Comparison of ENCODE assay signal across 1 cellular context in the genomic region with DNA sequence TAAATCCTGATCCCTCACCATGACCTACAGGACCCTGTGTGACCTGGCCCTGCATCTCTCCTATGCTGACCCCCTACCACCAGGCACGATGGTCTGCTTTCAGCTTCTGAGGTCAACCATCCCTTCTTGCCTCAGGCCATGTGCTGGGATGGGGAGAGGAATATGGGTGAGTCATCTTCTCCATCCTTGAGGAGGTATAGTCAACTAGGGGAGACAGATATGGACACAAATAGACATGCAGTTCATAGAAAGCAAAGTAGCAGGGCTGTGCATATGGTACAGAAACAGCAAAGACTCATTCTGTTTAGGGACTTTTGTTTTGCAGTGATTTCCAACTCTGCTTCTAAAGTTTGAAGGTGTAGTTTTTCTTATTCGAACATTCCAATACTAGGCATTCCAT.
TF ChIP-seq lines count a peak whose summit lies in the region.

No MANE protein-coding gene starts in this region.

TF ChIP-seq in GM12878, 131 proteins besides CTCF, POLR2A, EP300 and RAD21 (continued from another document):
- TF ChIP-seq ATF2 (IDR thresholded peaks at IDR 0.05; ENCODE audit: low read length) (no peak), NR2C2 (IDR thresholded peaks at IDR 0.05; ENCODE audit: borderline replicate concordance, control insufficient read depth, insufficient read length, low read depth) (no peak), TCF7 (IDR thresholded peaks at IDR 0.05; ENCODE audit: borderline replicate concordance) (no peak), RBBP5 (conservative IDR thresholded peaks at IDR 0.05) (no peak), HDAC6 (IDR thresholded peaks at IDR 0.05; ENCODE audit: unreplicated experiment) (no peak), SMARCA5 (IDR thresholded peaks at IDR 0.05) (no peak), BACH1 (IDR thresholded peaks at IDR 0.05; ENCODE audit: borderline replicate concordance) (no peak)
